In genomic region chr10:13100349-13101294, GRCh38 we compare ENCODE assay signal across 8 cellular contexts. TPM values are rescaled to one million over a fixed set of nuclear protein-coding genes. Genes with fewer than 3 reads are reported as not detected.
A peak's percentile ranks its signal among the peaks of the same experiment; 100 is the strongest.
DNase-seq lines count a peak whose midpoint lies in the region; ATAC-seq and TF ChIP-seq lines count a peak whose summit lies in the region.

No MANE protein-coding gene starts in this region.

- H3K4me2 ChIP-seq in IMR-90 (ENCODE audit: low read depth, low read length): peak overlapping the region; percentile 96
- peak overlapping the region; percentile 87 for H3K4me2 ChIP-seq in neural cell (ENCODE audit: low read length)

- intact Hi-C loops in IMR-90 (cut with micrococcal nuclease): no loop called here

- H4K91ac ChIP-seq in IMR-90 (ENCODE audit: insufficient read depth, low read depth, low read length): peak overlapping the region; percentile 84

- H4K8ac ChIP-seq in IMR-90 (ENCODE audit: low read depth in 2 of 2, low read length in 2 of 2): peak overlapping the region; percentile 22 to 64; a peak in 3 of 4 replicates

- ATAC-seq in GM21717 (IDR thresholded peaks at IDR 0.05; ENCODE audit: unreplicated experiment) (peak; percentile 18), IMR-90 (ENCODE audit: low read depth) (peak; percentile 40)

- H3K9me3 ChIP-seq in IMR-90 (ENCODE audit: control insufficient read depth, insufficient read depth, low read length): no peaks in the 10 kb centered on the region
- H3K9me3 ChIP-seq in neural cell (ENCODE audit: low read length): no peaks in the 10 kb centered on the region

- H4K5ac ChIP-seq in IMR-90 (ENCODE audit: low read depth, low read length): peak overlapping the region; percentile 66

- H3K27ac ChIP-seq in IMR-90 (ENCODE audit: insufficient read depth, low read length): peak overlapping the region; percentile 93
- H3K27ac ChIP-seq in neural cell (ENCODE audit: low read length): peak overlapping the region; percentile 55

- no peak; the same call in none of the 2 replicates for TF ChIP-seq POLR2A in IMR-90 (IDR thresholded peaks at IDR 0.05; ENCODE audit: low read depth, low read length)

- H3K9ac ChIP-seq in IMR-90 (ENCODE audit: low read depth, low read length): peak overlapping the region; percentile 92
- H3K9ac ChIP-seq in neural cell (ENCODE audit: low read length): peak overlapping the region; percentile 93

- peak overlapping the region; percentile 87; the same call in 1 of the 3 replicates for H2BK15ac ChIP-seq in IMR-90 (ENCODE audit: low read depth, low read length)

- H3K14ac ChIP-seq in IMR-90 (replicated peaks; ENCODE audit: low read depth, low read length): peak overlapping the region; percentile 88

- H3K79me2 ChIP-seq in neural cell (replicated peaks; ENCODE audit: insufficient read depth, low read length): peaks cover 2% of the 10 kb centered on the region

- peak overlapping the region; percentile 73 for H3K4me3 ChIP-seq in IMR-90 (ENCODE audit: insufficient read depth, low read depth, low read length)
- H3K4me3 ChIP-seq in fibroblast of pulmonary artery (replicated peaks; ENCODE audit: low read depth, low read length): peak overlapping the region; percentile 85
- peak overlapping the region; percentile 86 for H3K4me3 ChIP-seq in neural cell (ENCODE audit: low read length)

- peaks cover 5% of the 10 kb centered on the region for H3K36me3 ChIP-seq in IMR-90 (ENCODE audit: control insufficient read depth, insufficient read depth, low read length)
- no peaks in the 10 kb centered on the region for H3K36me3 ChIP-seq in neural cell (ENCODE audit: insufficient read depth, low read length)

- no peak for TF ChIP-seq CTCF in GM10248 (IDR thresholded peaks at IDR 0.05; ENCODE audit: control extremely low read depth, extremely low read depth, low read depth, missing control alignments)
- no peak for TF ChIP-seq CTCF in IMR-90 (conservative IDR thresholded peaks at IDR 0.05; ENCODE audit: low read depth, low read length)
- no peak for TF ChIP-seq CTCF in fibroblast of pulmonary artery (IDR thresholded peaks at IDR 0.05; ENCODE audit: low read length, missing control alignments)
- TF ChIP-seq CTCF in neural cell (IDR thresholded peaks at IDR 0.05; ENCODE audit: poor library complexity, severe bottlenecking): no peak

- CTCF ChIA-PET in GM10248 (lab: Yijun Ruan, JAX): interaction anchor here (0.8 to 2.2 kb wide), 15 partner anchors 9 to 1317 kb away, joined by 3 to 14 read pairs (median 3); partner anchors contain the start of gene MCM10
- CTCF ChIA-PET in IMR-90 (lab: Yijun Ruan, JAX): interaction anchor here (0.6 to 1.2 kb wide), 7 partner anchors 9 to 1009 kb away, joined by 3 to 5 read pairs (median 4); partner anchors contain the start of gene PRPF18

- WGBS in IMR-90 (ENCODE audit: extremely low coverage in 2 of 2, insufficient read length in 1 of 2), 2 experiments: 53% methylated on average over 3 of the region's 35 CpGs; no CpG with 5 or more reads in 1 of the 2 experiments

- H2AK5ac ChIP-seq in IMR-90 (ENCODE audit: low read depth, low read length): peak overlapping the region; percentile 91

- no peaks in the 10 kb centered on the region for H3F3A ChIP-seq in neural cell (ENCODE audit: insufficient read depth, low read length, poor library complexity, severe bottlenecking)

- DNase-seq in GM10248 (ENCODE audit: extremely low spot score) (peak; percentile 38), IMR-90 (peak; percentile 31), fibroblast of pulmonary artery (ENCODE audit: low read depth) (peak; percentile 30), OCI-M2 (lab: John Stamatoyannopoulos, UW; ENCODE audit: unreplicated experiment) (no peak), NCI-H1048 (lab: John Stamatoyannopoulos, UW) (no peak)
- peak; percentile 46 for DNase-seq in activated T-cell treated with anti-CD3 and anti-CD28 coated beads, Interleukin-2, amount 50 U/mL, for 1 hour

- peak overlapping the region; percentile 96 for H2AFZ ChIP-seq in IMR-90 (replicated peaks; ENCODE audit: low read length, poor library complexity)
- H2AFZ ChIP-seq in neural cell (ENCODE audit: low read depth, low read length): peak overlapping the region; percentile 75

- H2AK9ac ChIP-seq in IMR-90 (replicated peaks; ENCODE audit: low read depth, low read length, poor library complexity): peak overlapping the region; percentile 97

- peaks cover 26 to 46% of the 10 kb centered on the region in 2 experiments for H3K79me1 ChIP-seq in IMR-90 (ENCODE audit: low read depth in 1 of 2, low read length in 2 of 2)

- H3K23ac ChIP-seq in IMR-90 (ENCODE audit: low read depth, low read length): peak overlapping the region; percentile 89

- no peaks in the 10 kb centered on the region for H3K9me2 ChIP-seq in neural cell (ENCODE audit: insufficient read depth, low read length)

- in situ Hi-C loops in IMR-90 (cut with MboI; ENCODE audit: low sequenced_read_pairs): no loop called here

- POLR2A ChIA-PET in GM10248 (lab: Yijun Ruan, JAX): interaction anchor here (0.6 kb wide), 1 partner anchor 977 kb away, joined by 3 read pairs; no protein-coding TSS in a partner anchor
- POLR2A ChIA-PET in IMR-90 (lab: Charles Lee; ENCODE audit: unreplicated experiment): no interaction called here

- BruUV-seq in IMR-90 (replicated peaks; lab: Mats Ljungman, UMichigan): TSS peak; percentile 29

- H3K56ac ChIP-seq in IMR-90 (ENCODE audit: extremely low read depth, insufficient read depth, low read length): peak overlapping the region; percentile 77

- H2BK20ac ChIP-seq in IMR-90 (ENCODE audit: low read depth, low read length): no peak overlapping the region

- peaks cover 16% of the 10 kb centered on the region; the same call in 1 of the 2 replicates for H4K20me1 ChIP-seq in IMR-90 (ENCODE audit: insufficient read depth, low read length)
- H4K20me1 ChIP-seq in neural cell (ENCODE audit: insufficient read depth): no peaks in the 10 kb centered on the region

- peak overlapping the region; percentile 71 for H3K4ac ChIP-seq in IMR-90 (ENCODE audit: low read depth, low read length)

- H2BK120ac ChIP-seq in IMR-90 (ENCODE audit: low read depth, low read length): peak overlapping the region; percentile 6; the same call in 1 of the 2 replicates

- peaks cover 10% of the 10 kb centered on the region for H3K4me1 ChIP-seq in IMR-90 (ENCODE audit: control insufficient read depth, insufficient read depth, low read length)

- peak overlapping the region; percentile 97 for H2BK5ac ChIP-seq in IMR-90 (ENCODE audit: low read depth, low read length, poor library complexity, severe bottlenecking)

- H3K18ac ChIP-seq in IMR-90 (ENCODE audit: low read depth, low read length): peak overlapping the region; percentile 58

- no peak for TF ChIP-seq EP300 in neural cell (conservative IDR thresholded peaks at IDR 0.05; ENCODE audit: poor library complexity, severe bottlenecking)

- TF ChIP-seq RAD21 in IMR-90 (IDR thresholded peaks at IDR 0.05; ENCODE audit: low read length) (no peak), neural cell (conservative IDR thresholded peaks at IDR 0.05) (no peak)

- no peaks in the 10 kb centered on the region for H3K27me3 ChIP-seq in IMR-90 (ENCODE audit: control insufficient read depth, insufficient read depth, low read length)
- no peaks in the 10 kb centered on the region for H3K27me3 ChIP-seq in neural cell (ENCODE audit: insufficient read depth, low read depth, low read length)

- H3K9me1 ChIP-seq in IMR-90 (ENCODE audit: insufficient read depth, low read length): peaks cover 13% of the 10 kb centered on the region

- dilution Hi-C loops in IMR-90 (cut with HindIII; ENCODE audit: low sequenced_read_pairs, unreplicated experiment): no loop called here

TF ChIP-seq in IMR-90, 13 proteins besides CTCF, POLR2A, EP300 and RAD21:
- TF ChIP-seq MXI1 (IDR thresholded peaks at IDR 0.05; ENCODE audit: borderline replicate concordance, low read depth, low read length): peak; percentile 32; the same call in 1 of the 2 replicates
- TF ChIP-seq, protein P1, sequence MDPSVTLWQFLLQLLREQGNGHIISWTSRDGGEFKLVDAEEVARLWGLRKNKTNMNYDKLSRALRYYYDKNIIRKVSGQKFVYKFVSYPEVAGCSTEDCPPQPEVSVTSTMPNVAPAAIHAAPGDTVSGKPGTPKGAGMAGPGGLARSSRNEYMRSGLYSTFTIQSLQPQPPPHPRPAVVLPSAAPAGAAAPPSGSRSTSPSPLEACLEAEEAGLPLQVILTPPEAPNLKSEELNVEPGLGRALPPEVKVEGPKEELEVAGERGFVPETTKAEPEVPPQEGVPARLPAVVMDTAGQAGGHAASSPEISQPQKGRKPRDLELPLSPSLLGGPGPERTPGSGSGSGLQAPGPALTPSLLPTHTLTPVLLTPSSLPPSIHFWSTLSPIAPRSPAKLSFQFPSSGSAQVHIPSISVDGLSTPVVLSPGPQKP (IDR thresholded peaks at IDR 0.05; ENCODE audit: borderline replicate concordance, low read depth, low read length): no peak
TF ChIP-seq in IMR-90: peak in this region for 1.

TF ChIP-seq in neural cell, 6 proteins besides CTCF, POLR2A, EP300 and RAD21 (continues in another document):
- TF ChIP-seq, protein P2, sequence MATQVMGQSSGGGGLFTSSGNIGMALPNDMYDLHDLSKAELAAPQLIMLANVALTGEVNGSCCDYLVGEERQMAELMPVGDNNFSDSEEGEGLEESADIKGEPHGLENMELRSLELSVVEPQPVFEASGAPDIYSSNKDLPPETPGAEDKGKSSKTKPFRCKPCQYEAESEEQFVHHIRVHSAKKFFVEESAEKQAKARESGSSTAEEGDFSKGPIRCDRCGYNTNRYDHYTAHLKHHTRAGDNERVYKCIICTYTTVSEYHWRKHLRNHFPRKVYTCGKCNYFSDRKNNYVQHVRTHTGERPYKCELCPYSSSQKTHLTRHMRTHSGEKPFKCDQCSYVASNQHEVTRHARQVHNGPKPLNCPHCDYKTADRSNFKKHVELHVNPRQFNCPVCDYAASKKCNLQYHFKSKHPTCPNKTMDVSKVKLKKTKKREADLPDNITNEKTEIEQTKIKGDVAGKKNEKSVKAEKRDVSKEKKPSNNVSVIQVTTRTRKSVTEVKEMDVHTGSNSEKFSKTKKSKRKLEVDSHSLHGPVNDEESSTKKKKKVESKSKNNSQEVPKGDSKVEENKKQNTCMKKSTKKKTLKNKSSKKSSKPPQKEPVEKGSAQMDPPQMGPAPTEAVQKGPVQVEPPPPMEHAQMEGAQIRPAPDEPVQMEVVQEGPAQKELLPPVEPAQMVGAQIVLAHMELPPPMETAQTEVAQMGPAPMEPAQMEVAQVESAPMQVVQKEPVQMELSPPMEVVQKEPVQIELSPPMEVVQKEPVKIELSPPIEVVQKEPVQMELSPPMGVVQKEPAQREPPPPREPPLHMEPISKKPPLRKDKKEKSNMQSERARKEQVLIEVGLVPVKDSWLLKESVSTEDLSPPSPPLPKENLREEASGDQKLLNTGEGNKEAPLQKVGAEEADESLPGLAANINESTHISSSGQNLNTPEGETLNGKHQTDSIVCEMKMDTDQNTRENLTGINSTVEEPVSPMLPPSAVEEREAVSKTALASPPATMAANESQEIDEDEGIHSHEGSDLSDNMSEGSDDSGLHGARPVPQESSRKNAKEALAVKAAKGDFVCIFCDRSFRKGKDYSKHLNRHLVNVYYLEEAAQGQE (IDR thresholded peaks at IDR 0.05; ENCODE audit: borderline replicate concordance): peak; percentile 10

RNA-seq across cellular contexts. Expression of gene OPTN, which starts 0.7 kb away (rescaled TPM):
- 34.8 and 56.9 TPM in 2 replicates for total RNA-seq in IMR-90 (2012; rRNA removed)
- polyA plus RNA-seq in IMR-90 (2012; rRNA removed) (39.1 and 41.4 TPM in 2 replicates), neural cell (31.0 and 38.2 TPM in 2 replicates)
- 10.2 and 14.9 TPM in 2 replicates for polyA plus RNA-seq in IMR-90 (2012; cell fraction: cytosol; rRNA removed)
- polyA plus RNA-seq in IMR-90 (2012; cell fraction: nucleus; rRNA removed; ENCODE audit: low replicate concordance): 7.7 and 46.9 TPM in 2 replicates
- polyA minus RNA-seq in neural cell: 30.9 and 42.0 TPM in 2 replicates

Comparison
In these comparisons a context has a peak if more than half of its experiments do, and no peak if none do; other contexts are left out.
1. DNase-seq: peak in GM10248 (single experiment), IMR-90 (single experiment), activated T-cell treated with anti-CD3 and anti-CD28 coated beads, Interleukin-2, amount 50 U/mL, for 1 hour (single experiment) and fibroblast of pulmonary artery (single experiment); none in OCI-M2 (single experiment) and NCI-H1048 (single experiment).
2. Peak in every context shown above with its lines, with median percentiles within 50 percentile points of each other: H3K4me3 ChIP-seq.